Comparison of ENCODE assay signal across 15 cellular contexts in genomic region chr20:25489221-25489863, GRCh38.
"Had no signal": no experiment of that assay in that cellular context is flagged by ENCODE, and none has a peak within 500 bp of the region (broad histone marks: within the 10 kb centered on the region; RNA-seq: fewer than 3 reads in every experiment).

No MANE protein-coding gene starts in this region.

- H3K9me3 Mint-ChIP-seq: activated naive CD4-positive, alpha-beta T cell treated with anti-CD3 and anti-CD28 coated beads, Interleukin-2, amount 50 U/mL, for 72 hours; effector memory CD8-positive, alpha-beta T cell; immature natural killer cell; naive B cell; stimulated activated naive B cell treated with anti-CD40 and anti-IgM and Interleukin-4, amounts not matched to agents 10 μg/mL and 1 μg/mL and 100 μg/mL, for 72 hours had no signal

- H3K9me3 ChIP-seq: mucosa of descending colon had no signal

- H3K4me3 ChIP-seq: hepatocyte, mucosa of descending colon had no signal

- H3K27me3 Mint-ChIP-seq: activated CD4-positive, alpha-beta T cell treated with anti-CD3 and anti-CD28 coated beads for 36 hours; effector memory CD8-positive, alpha-beta T cell had no signal

- H3K36me3 Mint-ChIP-seq: activated naive CD4-positive, alpha-beta T cell treated with anti-CD3 and anti-CD28 coated beads, Interleukin-2, amount 50 U/mL, for 72 hours; naive B cell; stimulated activated naive B cell treated with anti-CD40 and anti-IgM and Interleukin-4, amounts not matched to agents 10 μg/mL and 1 μg/mL and 100 μg/mL, for 72 hours had no signal

- H3K4me2 ChIP-seq: hepatocyte had no signal

- H3K27ac Mint-ChIP-seq: activated CD4-positive, alpha-beta T cell treated with anti-CD3 and anti-CD28 coated beads for 36 hours; activated naive CD4-positive, alpha-beta T cell treated with anti-CD3 and anti-CD28 coated beads, Interleukin-2, amount 50 U/mL, for 72 hours; immature natural killer cell; naive B cell; stimulated activated naive B cell treated with anti-CD40 and anti-IgM and Interleukin-4, amounts not matched to agents 10 μg/mL and 1 μg/mL and 100 μg/mL, for 72 hours had no signal

- DNase-seq: activated CD4-positive, alpha-beta T cell treated with anti-CD3 and anti-CD28 coated beads for 36 hours; activated CD4-positive, alpha-beta T cell treated with anti-CD3 and anti-CD28 coated beads, Interleukin-2, amount 50 U/mL, for 48 hours; activated gamma-delta T cell treated with Interleukin-2 at 50 U/mL for 16 hours; dermis blood vessel endothelial cell; effector memory CD8-positive, alpha-beta T cell; foreskin fibroblast; immature natural killer cell; mesenchymal stem cell; mucosa of descending colon; naive B cell; retina; stimulated activated naive B cell treated with anti-CD40 and anti-IgM and Interleukin-4, amounts not matched to agents 10 μg/mL and 1 μg/mL and 100 μg/mL, for 72 hours; WERI-Rb-1 had no signal

- ATAC-seq: activated CD4-positive, alpha-beta T cell treated with anti-CD3 and anti-CD28 coated beads for 36 hours; activated naive CD4-positive, alpha-beta T cell treated with anti-CD3 and anti-CD28 coated beads, Interleukin-2, amount 50 U/mL, for 72 hours; effector memory CD8-positive, alpha-beta T cell; mucosa of descending colon; stimulated activated naive B cell treated with anti-CD40 and anti-IgM and Interleukin-4, amounts not matched to agents 10 μg/mL and 1 μg/mL and 100 μg/mL, for 72 hours had no signal

- H3K27ac ChIP-seq: hepatocyte, WERI-Rb-1 had no signal

- H3K27me3 ChIP-seq: hepatocyte had no signal

- H3K4me3 Mint-ChIP-seq: activated CD4-positive, alpha-beta T cell treated with anti-CD3 and anti-CD28 coated beads for 36 hours; effector memory CD8-positive, alpha-beta T cell; immature natural killer cell; naive B cell; stimulated activated naive B cell treated with anti-CD40 and anti-IgM and Interleukin-4, amounts not matched to agents 10 μg/mL and 1 μg/mL and 100 μg/mL, for 72 hours had no signal

- H2AFZ ChIP-seq: hepatocyte had no signal
